11 cellular contexts compared by ENCODE assay signal in genomic region chr2:136015688-136016087, GRCh38.
"Had no signal": no experiment of that assay in that cellular context is flagged by ENCODE, and none has a peak within 500 bp of the region (broad histone marks: within the 10 kb centered on the region; RNA-seq: fewer than 3 reads in every experiment).

No MANE protein-coding gene starts in this region.

- H3K9me3 Mint-ChIP-seq: activated CD4-positive, alpha-beta memory T cell treated with anti-CD3 and anti-CD28 coated beads for 36 hours had no signal

- H3K4me1 ChIP-seq: ascending aorta had no signal

- H3K27me3 ChIP-seq: ascending aorta, ovary, transverse colon had no signal

- H3K27me3 Mint-ChIP-seq: activated CD4-positive, alpha-beta memory T cell treated with anti-CD3 and anti-CD28 coated beads for 36 hours had no signal

- H3K4me3 Mint-ChIP-seq: activated CD4-positive, alpha-beta memory T cell treated with anti-CD3 and anti-CD28 coated beads for 36 hours; activated T-cell treated with anti-CD3 and anti-CD28 coated beads, Interleukin-2, amount 50 U/mL, for 4 hours had no signal

- H3K36me3 Mint-ChIP-seq: activated CD4-positive, alpha-beta memory T cell treated with anti-CD3 and anti-CD28 coated beads for 36 hours had no signal

- ATAC-seq: activated T-cell treated with anti-CD3 and anti-CD28 coated beads, Interleukin-2, amount 50 U/mL, for 4 hours had no signal

- H3K27ac Mint-ChIP-seq: activated CD4-positive, alpha-beta memory T cell treated with anti-CD3 and anti-CD28 coated beads for 36 hours had no signal

- H3K36me3 ChIP-seq: ascending aorta, esophagus squamous epithelium, ovary, transverse colon had no signal

- DNase-seq: activated CD4-positive, alpha-beta memory T cell treated with anti-CD3 and anti-CD28 coated beads for 36 hours; activated CD4-positive, CD25-positive, alpha-beta regulatory T cell treated with anti-CD3 and anti-CD28 coated beads, Interleukin-2, amount 50 U/mL, for 72 hours; activated T-cell treated with anti-CD3 and anti-CD28 coated beads, Interleukin-2, amount 50 U/mL, for 4 hours; esophagus squamous epithelium; foreskin fibroblast; ovary; stimulated activated CD4-positive, alpha-beta T cell treated with anti-CD3 and anti-CD28 coated beads, Interleukin-15, amount 100 ng/mL, for 24 hours; stimulated activated CD4-positive, alpha-beta T cell treated with anti-CD3 and anti-CD28 coated beads, Interleukin-4, amount 100 ng/mL, for 4 hours; transverse colon had no signal

- H3K27ac ChIP-seq: ascending aorta, esophagus squamous epithelium, ovary, transverse colon had no signal

- H3K4me3 ChIP-seq: ascending aorta, esophagus squamous epithelium, ovary, transverse colon had no signal

- FAIRE-seq: islet of Langerhans had no signal

- H3K9me3 ChIP-seq: ascending aorta, esophagus squamous epithelium, ovary, transverse colon had no signal
